ENCODE assay signal across 35 cellular contexts in genomic region chr18:64949885-64950284, GRCh38.
"Had no signal": no experiment of that assay in that cellular context is flagged by ENCODE, and none has a peak within 500 bp of the region (broad histone marks: within the 10 kb centered on the region; RNA-seq: fewer than 3 reads in every experiment).

No MANE protein-coding gene starts in this region.

- H3K27ac ChIP-seq: KMS-11 had no signal

- H3K9me3 ChIP-seq: MG63 had no signal

- H3K4me3 ChIP-seq: MG63 had no signal

- H3K36me3 ChIP-seq: MG63 had no signal

- H3K9ac ChIP-seq: KMS-11 had no signal

- H3K4me2 ChIP-seq: KMS-11 had no signal

- DNase-seq: Karpas-422, Kasumi-1, KG1, MG63, MM.1S, MV-4-11, NCI-H1048, NCI-H1092, NCI-H1092 treated with DMSO at 0.1 percent for 48 hours, NCI-H1105, NCI-H1105 treated with DMSO at 0.1 percent for 48 hours, NCI-H1417, NCI-H1417 treated with DMSO at 0.1 percent for 48 hours, NCI-H1436, NCI-H1436 treated with DMSO at 0.1 percent for 48 hours, NCI-H146, NCI-H1694, NCI-H1694 treated with DMSO at 0.1 percent for 48 hours, NCI-H187, NCI-H187 treated with DMSO at 0.1 percent for 48 hours, NCI-H1930, NCI-H2029, NCI-H2029 treated with DMSO at 0.1 percent for 48 hours, NCI-H2081, NCI-H2081 treated with DMSO at 0.1 percent for 48 hours, NCI-H2107, NCI-H2171, NCI-H2171 treated with DMSO at 0.1 percent for 48 hours, NCI-H2227 treated with DMSO at 0.1 percent for 48 hours, NCI-H226, NCI-H345, NCI-H446, NCI-H446 treated with DMSO at 0.1 percent for 48 hours, NCI-H510A had no signal

- H3K27me3 ChIP-seq: MG63 had no signal
